14 cellular contexts compared by ENCODE assay signal in genomic region chr18:55404136-55404810, GRCh38.
A peak's percentile ranks its signal among the peaks of the same experiment; 100 is the strongest.
DNase-seq lines count a peak whose midpoint lies in the region; ATAC-seq and TF ChIP-seq lines count a peak whose summit lies in the region.
"Had no signal": no experiment of that assay in that cellular context is flagged by ENCODE, and none has a peak within 500 bp of the region (broad histone marks: within the 10 kb centered on the region; RNA-seq: fewer than 3 reads in every experiment).

No MANE protein-coding gene starts in this region.

- H3K4me1 ChIP-seq in SJSA1 (replicated peaks) = peaks cover 55% of the 10 kb centered on the region
- H3K4me1 ChIP-seq in left lung = peaks cover 0 to 30% of the 10 kb centered on the region in 2 donors
- peaks cover 16 to 42% (median 17%) of the 10 kb centered on the region in 3 donors for H3K4me1 ChIP-seq in skeletal muscle tissue (ENCODE audit: control insufficient read depth in 3 of 3, insufficient read depth in 3 of 3, low read length in 3 of 3)

- no peaks in the 10 kb centered on the region for H3K9me3 ChIP-seq in SJSA1 (replicated peaks)
- H3K9me3 ChIP-seq in left lung = no peaks in the 10 kb centered on the region
- H3K9me3 ChIP-seq in skeletal muscle tissue (ENCODE audit: control insufficient read depth in 3 of 3, low read length in 3 of 3) = no peaks in the 10 kb centered on the region
- H3K9me3 ChIP-seq: thyroid gland had no signal

- H3K4me3 ChIP-seq in SJSA1 (no peak overlapping the region), left lung (no peak overlapping the region), skeletal muscle tissue (ENCODE audit: low read length in 3 of 3) (peak overlapping the region in 1 of 3 donors; percentile 66)
- H3K4me3 ChIP-seq: thyroid gland had no signal

- no peaks in the 10 kb centered on the region for H3K27me3 ChIP-seq in SJSA1 (replicated peaks)
- no peaks in the 10 kb centered on the region for H3K27me3 ChIP-seq in left lung
- H3K27me3 ChIP-seq in skeletal muscle tissue (ENCODE audit: control insufficient read depth in 3 of 3, insufficient read depth in 3 of 3, low read length in 3 of 3) = no peaks in the 10 kb centered on the region
- H3K27me3 ChIP-seq: thyroid gland had no signal

- peak overlapping the region in 1 of 3 donors; percentile 10 for H3K9ac ChIP-seq in skeletal muscle tissue (ENCODE audit: low read depth in 1 of 3, low read length in 3 of 3)

- TF ChIP-seq CTCF in left lung (IDR thresholded peaks at IDR 0.05) (no peak), GM13976 (IDR thresholded peaks at IDR 0.05; ENCODE audit: borderline replicate concordance, control extremely low read depth, extremely low read depth, insufficient read depth, missing control alignments) (no peak)

- in situ Hi-C loops in G401 (cut with HindIII; ENCODE audit: low sequenced_read_pairs) = no loop called here
- in situ Hi-C loops in GM13976 (cut with MboI; ENCODE audit: low sequenced_read_pairs, unreplicated experiment) = loop anchor here (10.0 to 25.0 kb wide), 2 partner anchors 383 to 1171 kb away; no protein-coding TSS in a partner anchor

- intact Hi-C loops in left lung (cut with DNase I) = loop anchor here in 1 of 2 donors (5.0 kb wide), 1 partner anchor 178 kb away; no protein-coding TSS in a partner anchor

- peak; percentile 31 for DNase-seq in G401 (ENCODE audit: low spot score)
- no peak for DNase-seq in SJSA1 (ENCODE audit: low read depth in 1 of 2, low spot score in 2 of 2)
- DNase-seq in left lung = no peak
- no peak for DNase-seq in effector CD8-positive, alpha-beta T cell (lab: John Stamatoyannopoulos, UW)
- no peak for DNase-seq in GM13976 (ENCODE audit: low spot score)
- DNase-seq in NCI-H510A (lab: John Stamatoyannopoulos, UW) = no peak
- DNase-seq in NCI-H524 treated with DMSO at 0.1 percent for 48 hours (lab: John Stamatoyannopoulos, UW) = no peak
- DNase-seq: activated CD4-positive, alpha-beta T cell treated with anti-CD3 and anti-CD28 coated beads for 4 hours; kidney; SHP77; T-helper 9 cell; thyroid gland had no signal

- peak overlapping the region; percentile 70; the same call in 1 of the 2 replicates for H3K27ac ChIP-seq in SJSA1
- peak overlapping the region; percentile 58 to 82 for H3K27ac ChIP-seq in left lung
- H3K27ac ChIP-seq in skeletal muscle tissue (ENCODE audit: low read depth, low read length) = peak overlapping the region; percentile 67
- H3K27ac ChIP-seq: epithelial cell of prostate had no signal

- no peak for ATAC-seq in left lung

- H3K36me3 ChIP-seq in SJSA1 (no peaks in the 10 kb centered on the region), left lung (no peaks in the 10 kb centered on the region), skeletal muscle tissue (ENCODE audit: control insufficient read depth in 3 of 3, insufficient read depth in 3 of 3, low read length in 3 of 3) (no peaks in the 10 kb centered on the region)
- H3K36me3 ChIP-seq: thyroid gland had no signal
